ENCODE assay signal across 1 cellular context in the genomic region with DNA sequence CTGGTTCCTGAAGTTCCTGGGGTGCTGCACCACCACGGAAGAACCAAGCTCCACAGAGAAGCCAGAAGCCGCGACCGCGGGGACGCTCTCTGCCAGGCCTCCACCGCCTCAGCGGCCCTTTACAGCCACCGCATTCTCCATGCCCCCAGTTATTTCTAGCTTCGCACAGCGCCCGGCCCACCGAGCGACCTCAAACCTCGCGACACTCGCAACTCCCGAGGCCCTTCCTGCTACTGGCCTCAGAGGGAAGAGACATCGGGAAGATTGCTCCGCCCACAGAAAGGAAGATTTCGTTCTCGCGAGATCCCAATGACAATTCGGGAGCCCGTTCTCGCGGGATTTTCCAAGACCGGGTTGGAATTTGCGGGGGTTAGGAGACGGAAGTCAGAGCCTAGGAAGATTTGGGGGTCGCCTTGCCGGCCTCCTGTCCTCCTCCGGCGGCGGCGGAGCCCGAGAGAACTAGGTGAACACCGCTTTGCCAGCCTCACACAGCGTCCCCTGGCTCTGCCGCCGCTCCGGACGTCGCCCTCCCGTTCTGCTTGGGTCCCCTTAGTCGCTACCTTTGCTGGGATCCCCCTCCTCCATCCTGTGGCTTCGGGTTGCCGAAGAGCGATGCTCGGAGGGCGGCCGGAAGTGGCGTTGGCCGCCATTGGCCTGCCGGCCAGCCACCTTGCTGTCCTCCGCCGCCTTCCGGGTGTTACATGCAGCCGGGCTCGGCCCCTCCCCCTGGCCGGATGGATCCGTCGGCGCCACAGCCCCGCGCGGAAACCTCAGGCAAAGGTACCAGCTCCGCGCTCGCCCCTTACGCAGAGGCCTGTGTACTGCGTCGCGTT.
TF ChIP-seq lines count a peak whose summit lies in the region.

A gene with protein sequence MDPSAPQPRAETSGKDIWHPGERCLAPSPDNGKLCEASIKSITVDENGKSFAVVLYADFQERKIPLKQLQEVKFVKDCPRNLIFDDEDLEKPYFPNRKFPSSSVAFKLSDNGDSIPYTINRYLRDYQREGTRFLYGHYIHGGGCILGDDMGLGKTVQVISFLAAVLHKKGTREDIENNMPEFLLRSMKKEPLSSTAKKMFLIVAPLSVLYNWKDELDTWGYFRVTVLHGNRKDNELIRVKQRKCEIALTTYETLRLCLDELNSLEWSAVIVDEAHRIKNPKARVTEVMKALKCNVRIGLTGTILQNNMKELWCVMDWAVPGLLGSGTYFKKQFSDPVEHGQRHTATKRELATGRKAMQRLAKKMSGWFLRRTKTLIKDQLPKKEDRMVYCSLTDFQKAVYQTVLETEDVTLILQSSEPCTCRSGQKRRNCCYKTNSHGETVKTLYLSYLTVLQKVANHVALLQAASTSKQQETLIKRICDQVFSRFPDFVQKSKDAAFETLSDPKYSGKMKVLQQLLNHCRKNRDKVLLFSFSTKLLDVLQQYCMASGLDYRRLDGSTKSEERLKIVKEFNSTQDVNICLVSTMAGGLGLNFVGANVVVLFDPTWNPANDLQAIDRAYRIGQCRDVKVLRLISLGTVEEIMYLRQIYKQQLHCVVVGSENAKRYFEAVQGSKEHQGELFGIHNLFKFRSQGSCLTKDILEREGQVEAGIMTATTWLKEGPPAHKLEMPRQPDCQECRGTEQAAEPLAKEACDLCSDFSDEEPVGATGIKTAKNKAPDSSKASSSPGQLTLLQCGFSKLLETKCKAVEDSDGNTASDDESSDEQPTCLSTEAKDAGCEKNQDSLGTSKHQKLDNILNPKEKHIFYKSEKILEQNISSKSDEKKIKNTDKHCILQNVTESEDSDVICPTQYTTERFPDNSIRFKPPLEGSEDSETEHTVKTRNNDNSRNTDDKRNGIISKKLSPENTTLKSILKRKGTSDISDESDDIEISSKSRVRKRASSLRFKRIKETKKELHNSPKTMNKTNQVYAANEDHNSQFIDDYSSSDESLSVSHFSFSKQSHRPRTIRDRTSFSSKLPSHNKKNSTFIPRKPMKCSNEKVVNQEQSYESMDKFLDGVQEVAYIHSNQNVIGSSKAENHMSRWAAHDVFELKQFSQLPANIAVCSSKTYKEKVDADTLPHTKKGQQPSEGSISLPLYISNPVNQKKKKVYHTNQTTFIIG (N-terminal part only) (plus strand): TSS at position 387 of the 833 bp plus-strand sequence. CDS start 348 bp downstream, at position 735.

TF ChIP-seq in HepG2, 621 proteins besides CTCF, POLR2A, EP300 and RAD21 (continued from another document and continues in another):
- TF ChIP-seq, protein P1, sequence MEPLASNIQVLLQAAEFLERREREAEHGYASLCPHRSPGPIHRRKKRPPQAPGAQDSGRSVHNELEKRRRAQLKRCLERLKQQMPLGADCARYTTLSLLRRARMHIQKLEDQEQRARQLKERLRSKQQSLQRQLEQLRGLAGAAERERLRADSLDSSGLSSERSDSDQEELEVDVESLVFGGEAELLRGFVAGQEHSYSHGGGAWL (CRISPR knock-in tag; IDR thresholded peaks at IDR 0.05): peak; percentile 75
- TF ChIP-seq NR2C2 (CRISPR knock-in tag; IDR thresholded peaks at IDR 0.05; ENCODE audit: borderline replicate concordance) (peak; percentile 78; the same call in 1 of the 2 replicates), NFYB (CRISPR knock-in tag; IDR thresholded peaks at IDR 0.05) (peak; percentile 47), ISX (CRISPR knock-in tag; conservative IDR thresholded peaks at IDR 0.05) (no peak), ZNF883 (CRISPR knock-in tag; IDR thresholded peaks at IDR 0.05; ENCODE audit: not compliant biosample characterization) (peak; percentile 72), PAWR (CRISPR knock-in tag; IDR thresholded peaks at IDR 0.05; ENCODE audit: borderline replicate concordance) (no peak; the same call in 1 of the 2 replicates), ZNF747 (CRISPR knock-in tag; IDR thresholded peaks at IDR 0.05; ENCODE audit: borderline replicate concordance) (peak; percentile 90), ZNF780A (CRISPR knock-in tag; IDR thresholded peaks at IDR 0.05) (0 out of 2 replicates have a peak, but pooled peaks have one; percentile 3), ZFP82 (CRISPR knock-in tag; IDR thresholded peaks at IDR 0.05; ENCODE audit: borderline replicate concordance) (no peak; the same call in 1 of the 2 replicates), ZNF484 (CRISPR knock-in tag; IDR thresholded peaks at IDR 0.05; ENCODE audit: borderline replicate concordance, low read depth) (no peak), POLR2AphosphoS5 (IDR thresholded peaks at IDR 0.05; ENCODE audit: low read depth, low read length) (peak; percentile 85), SP140L (CRISPR knock-in tag; IDR thresholded peaks at IDR 0.05; ENCODE audit: borderline replicate concordance) (no peak), POLR2AphosphoS2 (IDR thresholded peaks at IDR 0.05; ENCODE audit: low read depth, low read length) (0 out of 2 replicates have a peak, but pooled peaks have one; percentile 68), GATA4 (IDR thresholded peaks at IDR 0.05; ENCODE audit: borderline replicate concordance, low read depth) (no peak; the same call in 1 of the 2 replicates), TCF12 (IDR thresholded peaks at IDR 0.05) (no peak), TCF12 (CRISPR knock-in tag; IDR thresholded peaks at IDR 0.05) (peak; percentile 97), ZNF556 (CRISPR knock-in tag; IDR thresholded peaks at IDR 0.05; ENCODE audit: borderline replicate concordance) (no peak; the same call in 1 of the 2 replicates), ZNF558 (CRISPR knock-in tag; IDR thresholded peaks at IDR 0.05; ENCODE audit: borderline replicate concordance) (peak; percentile 48; the same call in 1 of the 2 replicates)
- TF ChIP-seq, protein P2, sequence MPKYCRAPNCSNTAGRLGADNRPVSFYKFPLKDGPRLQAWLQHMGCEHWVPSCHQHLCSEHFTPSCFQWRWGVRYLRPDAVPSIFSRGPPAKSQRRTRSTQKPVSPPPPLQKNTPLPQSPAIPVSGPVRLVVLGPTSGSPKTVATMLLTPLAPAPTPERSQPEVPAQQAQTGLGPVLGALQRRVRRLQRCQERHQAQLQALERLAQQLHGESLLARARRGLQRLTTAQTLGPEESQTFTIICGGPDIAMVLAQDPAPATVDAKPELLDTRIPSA (CRISPR knock-in tag; IDR thresholded peaks at IDR 0.05; ENCODE audit: borderline replicate concordance): no peak
- TF ChIP-seq, protein P3, sequence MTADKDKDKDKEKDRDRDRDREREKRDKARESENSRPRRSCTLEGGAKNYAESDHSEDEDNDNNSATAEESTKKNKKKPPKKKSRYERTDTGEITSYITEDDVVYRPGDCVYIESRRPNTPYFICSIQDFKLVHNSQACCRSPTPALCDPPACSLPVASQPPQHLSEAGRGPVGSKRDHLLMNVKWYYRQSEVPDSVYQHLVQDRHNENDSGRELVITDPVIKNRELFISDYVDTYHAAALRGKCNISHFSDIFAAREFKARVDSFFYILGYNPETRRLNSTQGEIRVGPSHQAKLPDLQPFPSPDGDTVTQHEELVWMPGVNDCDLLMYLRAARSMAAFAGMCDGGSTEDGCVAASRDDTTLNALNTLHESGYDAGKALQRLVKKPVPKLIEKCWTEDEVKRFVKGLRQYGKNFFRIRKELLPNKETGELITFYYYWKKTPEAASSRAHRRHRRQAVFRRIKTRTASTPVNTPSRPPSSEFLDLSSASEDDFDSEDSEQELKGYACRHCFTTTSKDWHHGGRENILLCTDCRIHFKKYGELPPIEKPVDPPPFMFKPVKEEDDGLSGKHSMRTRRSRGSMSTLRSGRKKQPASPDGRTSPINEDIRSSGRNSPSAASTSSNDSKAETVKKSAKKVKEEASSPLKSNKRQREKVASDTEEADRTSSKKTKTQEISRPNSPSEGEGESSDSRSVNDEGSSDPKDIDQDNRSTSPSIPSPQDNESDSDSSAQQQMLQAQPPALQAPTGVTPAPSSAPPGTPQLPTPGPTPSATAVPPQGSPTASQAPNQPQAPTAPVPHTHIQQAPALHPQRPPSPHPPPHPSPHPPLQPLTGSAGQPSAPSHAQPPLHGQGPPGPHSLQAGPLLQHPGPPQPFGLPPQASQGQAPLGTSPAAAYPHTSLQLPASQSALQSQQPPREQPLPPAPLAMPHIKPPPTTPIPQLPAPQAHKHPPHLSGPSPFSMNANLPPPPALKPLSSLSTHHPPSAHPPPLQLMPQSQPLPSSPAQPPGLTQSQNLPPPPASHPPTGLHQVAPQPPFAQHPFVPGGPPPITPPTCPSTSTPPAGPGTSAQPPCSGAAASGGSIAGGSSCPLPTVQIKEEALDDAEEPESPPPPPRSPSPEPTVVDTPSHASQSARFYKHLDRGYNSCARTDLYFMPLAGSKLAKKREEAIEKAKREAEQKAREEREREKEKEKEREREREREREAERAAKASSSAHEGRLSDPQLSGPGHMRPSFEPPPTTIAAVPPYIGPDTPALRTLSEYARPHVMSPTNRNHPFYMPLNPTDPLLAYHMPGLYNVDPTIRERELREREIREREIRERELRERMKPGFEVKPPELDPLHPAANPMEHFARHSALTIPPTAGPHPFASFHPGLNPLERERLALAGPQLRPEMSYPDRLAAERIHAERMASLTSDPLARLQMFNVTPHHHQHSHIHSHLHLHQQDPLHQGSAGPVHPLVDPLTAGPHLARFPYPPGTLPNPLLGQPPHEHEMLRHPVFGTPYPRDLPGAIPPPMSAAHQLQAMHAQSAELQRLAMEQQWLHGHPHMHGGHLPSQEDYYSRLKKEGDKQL (CRISPR knock-in tag; IDR thresholded peaks at IDR 0.05; ENCODE audit: low read depth): no peak
- TF ChIP-seq, protein P4, sequence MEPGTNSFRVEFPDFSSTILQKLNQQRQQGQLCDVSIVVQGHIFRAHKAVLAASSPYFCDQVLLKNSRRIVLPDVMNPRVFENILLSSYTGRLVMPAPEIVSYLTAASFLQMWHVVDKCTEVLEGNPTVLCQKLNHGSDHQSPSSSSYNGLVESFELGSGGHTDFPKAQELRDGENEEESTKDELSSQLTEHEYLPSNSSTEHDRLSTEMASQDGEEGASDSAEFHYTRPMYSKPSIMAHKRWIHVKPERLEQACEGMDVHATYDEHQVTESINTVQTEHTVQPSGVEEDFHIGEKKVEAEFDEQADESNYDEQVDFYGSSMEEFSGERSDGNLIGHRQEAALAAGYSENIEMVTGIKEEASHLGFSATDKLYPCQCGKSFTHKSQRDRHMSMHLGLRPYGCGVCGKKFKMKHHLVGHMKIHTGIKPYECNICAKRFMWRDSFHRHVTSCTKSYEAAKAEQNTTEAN (CRISPR knock-in tag; conservative IDR thresholded peaks at IDR 0.05): no peak
- TF ChIP-seq, protein P5, sequence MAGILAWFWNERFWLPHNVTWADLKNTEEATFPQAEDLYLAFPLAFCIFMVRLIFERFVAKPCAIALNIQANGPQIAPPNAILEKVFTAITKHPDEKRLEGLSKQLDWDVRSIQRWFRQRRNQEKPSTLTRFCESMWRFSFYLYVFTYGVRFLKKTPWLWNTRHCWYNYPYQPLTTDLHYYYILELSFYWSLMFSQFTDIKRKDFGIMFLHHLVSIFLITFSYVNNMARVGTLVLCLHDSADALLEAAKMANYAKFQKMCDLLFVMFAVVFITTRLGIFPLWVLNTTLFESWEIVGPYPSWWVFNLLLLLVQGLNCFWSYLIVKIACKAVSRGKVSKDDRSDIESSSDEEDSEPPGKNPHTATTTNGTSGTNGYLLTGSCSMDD (CRISPR knock-in tag; IDR thresholded peaks at IDR 0.05): no peak
- TF ChIP-seq, protein P6, sequence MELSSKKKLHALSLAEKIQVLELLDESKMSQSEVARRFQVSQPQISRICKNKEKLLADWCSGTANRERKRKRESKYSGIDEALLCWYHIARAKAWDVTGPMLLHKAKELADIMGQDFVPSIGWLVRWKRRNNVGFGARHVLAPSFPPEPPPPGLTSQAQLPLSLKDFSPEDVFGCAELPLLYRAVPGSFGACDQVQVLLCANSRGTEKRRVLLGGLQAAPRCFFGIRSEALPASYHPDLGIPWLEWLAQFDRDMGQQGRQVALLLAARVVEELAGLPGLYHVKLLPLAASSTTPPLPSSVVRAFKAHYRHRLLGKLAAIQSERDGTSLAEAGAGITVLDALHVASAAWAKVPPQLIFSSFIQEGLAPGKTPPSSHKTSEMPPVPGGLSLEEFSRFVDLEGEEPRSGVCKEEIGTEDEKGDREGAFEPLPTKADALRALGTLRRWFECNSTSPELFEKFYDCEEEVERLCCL (CRISPR knock-in tag; IDR thresholded peaks at IDR 0.05; ENCODE audit: borderline replicate concordance): no peak
- TF ChIP-seq, protein P7, sequence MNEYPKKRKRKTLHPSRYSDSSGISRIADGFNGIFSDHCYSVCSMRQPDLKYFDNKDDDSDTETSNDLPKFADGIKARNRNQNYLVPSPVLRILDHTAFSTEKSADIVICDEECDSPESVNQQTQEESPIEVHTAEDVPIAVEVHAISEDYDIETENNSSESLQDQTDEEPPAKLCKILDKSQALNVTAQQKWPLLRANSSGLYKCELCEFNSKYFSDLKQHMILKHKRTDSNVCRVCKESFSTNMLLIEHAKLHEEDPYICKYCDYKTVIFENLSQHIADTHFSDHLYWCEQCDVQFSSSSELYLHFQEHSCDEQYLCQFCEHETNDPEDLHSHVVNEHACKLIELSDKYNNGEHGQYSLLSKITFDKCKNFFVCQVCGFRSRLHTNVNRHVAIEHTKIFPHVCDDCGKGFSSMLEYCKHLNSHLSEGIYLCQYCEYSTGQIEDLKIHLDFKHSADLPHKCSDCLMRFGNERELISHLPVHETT (CRISPR knock-in tag; conservative IDR thresholded peaks at IDR 0.05): peak; percentile 59; the same call in 1 of the 2 replicates
- TF ChIP-seq, protein P8, sequence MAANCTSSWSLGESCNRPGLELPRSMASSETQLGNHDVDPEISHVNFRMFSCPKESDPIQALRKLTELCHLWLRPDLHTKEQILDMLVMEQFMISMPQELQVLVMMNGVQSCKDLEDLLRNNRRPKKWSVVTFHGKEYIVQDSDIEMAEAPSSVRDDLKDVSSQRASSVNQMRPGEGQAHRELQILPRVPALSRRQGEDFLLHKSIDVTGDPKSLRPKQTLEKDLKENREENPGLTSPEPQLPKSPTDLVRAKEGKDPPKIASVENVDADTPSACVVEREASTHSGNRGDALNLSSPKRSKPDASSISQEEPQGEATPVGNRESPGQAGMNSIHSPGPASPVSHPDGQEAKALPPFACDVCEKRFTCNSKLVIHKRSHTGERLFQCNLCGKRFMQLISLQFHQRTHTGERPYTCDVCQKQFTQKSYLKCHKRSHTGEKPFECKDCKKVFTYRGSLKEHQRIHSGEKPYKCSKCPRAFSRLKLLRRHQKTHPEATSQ (CRISPR knock-in tag; IDR thresholded peaks at IDR 0.05; ENCODE audit: borderline replicate concordance): peak; percentile 97
- TF ChIP-seq, protein P9, sequence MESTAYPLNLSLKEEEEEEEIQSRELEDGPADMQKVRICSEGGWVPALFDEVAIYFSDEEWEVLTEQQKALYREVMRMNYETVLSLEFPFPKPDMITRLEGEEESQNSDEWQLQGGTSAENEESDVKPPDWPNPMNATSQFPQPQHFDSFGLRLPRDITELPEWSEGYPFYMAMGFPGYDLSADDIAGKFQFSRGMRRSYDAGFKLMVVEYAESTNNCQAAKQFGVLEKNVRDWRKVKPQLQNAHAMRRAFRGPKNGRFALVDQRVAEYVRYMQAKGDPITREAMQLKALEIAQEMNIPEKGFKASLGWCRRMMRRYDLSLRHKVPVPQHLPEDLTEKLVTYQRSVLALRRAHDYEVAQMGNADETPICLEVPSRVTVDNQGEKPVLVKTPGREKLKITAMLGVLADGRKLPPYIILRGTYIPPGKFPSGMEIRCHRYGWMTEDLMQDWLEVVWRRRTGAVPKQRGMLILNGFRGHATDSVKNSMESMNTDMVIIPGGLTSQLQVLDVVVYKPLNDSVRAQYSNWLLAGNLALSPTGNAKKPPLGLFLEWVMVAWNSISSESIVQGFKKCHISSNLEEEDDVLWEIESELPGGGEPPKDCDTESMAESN (CRISPR knock-in tag; conservative IDR thresholded peaks at IDR 0.05): peak; percentile 19; the same call in 1 of the 2 replicates
